Comparison of ENCODE assay signal across 19 cellular contexts in the genomic region with DNA sequence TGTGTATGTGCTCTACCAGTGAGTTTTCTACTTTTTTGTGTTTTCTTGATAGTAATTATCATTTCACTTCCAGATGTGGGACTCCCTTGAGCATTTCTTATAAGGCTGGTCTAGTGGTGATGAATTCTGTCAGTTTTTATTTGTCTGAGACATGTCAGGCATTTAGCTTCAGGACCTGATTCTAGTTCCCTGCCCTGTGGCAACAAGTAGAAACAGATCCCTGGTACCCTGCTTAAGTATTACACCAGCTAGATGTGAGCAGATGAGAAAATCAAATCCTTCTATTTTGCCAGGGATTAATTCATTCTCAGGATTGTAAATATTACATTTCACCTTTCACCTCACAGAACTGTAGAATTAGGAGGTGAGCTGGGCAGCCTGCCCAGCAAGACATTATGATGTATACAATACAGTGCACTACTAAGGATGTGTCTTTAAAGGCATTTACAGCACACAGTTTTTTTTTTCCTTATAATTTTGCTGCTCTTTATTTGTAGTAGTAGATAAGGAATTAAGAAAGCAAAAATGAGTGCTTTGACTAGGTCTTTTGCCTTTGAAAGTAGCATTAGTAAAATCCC. TPM values are rescaled to one million over a fixed set of nuclear protein-coding genes. Genes with fewer than 3 reads are reported as not detected.
DNase-seq lines count a peak whose midpoint lies in the region; ATAC-seq, FAIRE-seq and TF ChIP-seq lines count a peak whose summit lies in the region.
"Had no signal": no experiment of that assay in that cellular context is flagged by ENCODE, and none has a peak within 500 bp of the region (broad histone marks: within the 10 kb centered on the region; RNA-seq: fewer than 3 reads in every experiment).

No MANE protein-coding gene starts in this region.

- H3K9me3 ChIP-seq in HEK293 (ENCODE audit: control insufficient read depth, insufficient read depth, low read depth, low read length) (no peaks in the 10 kb centered on the region), keratinocyte (ENCODE audit: control insufficient read depth, low read depth, low read length) (no peaks in the 10 kb centered on the region), WERI-Rb-1 (ENCODE audit: severe bottlenecking) (no peaks in the 10 kb centered on the region)
- H3K9me3 ChIP-seq: upper lobe of right lung had no signal

- H3K4me1 Mint-ChIP-seq in activated CD4-positive, alpha-beta T cell treated with anti-CD3 and anti-CD28 coated beads for 36 hours = peaks cover 66% of the 10 kb centered on the region
- H3K4me1 Mint-ChIP-seq in activated T-helper 1 cell treated with anti-CD3 and anti-CD28 coated beads, Interleukin-12 subunit alpha, Interleukin-12 subunit beta, Interleukin-2, Interleukin-4 antibody, amounts not matched to agents 30 ng/mL and 10 ng/mL and 1 ng/mL, durations not matched to agents 14 hours and 24 hours and 36 hours (ENCODE audit: low read depth) = peaks cover 57% of the 10 kb centered on the region
- H3K4me1 Mint-ChIP-seq: stimulated activated naive B cell treated with anti-CD40 and anti-IgM and Interleukin-4, amounts not matched to agents 10 μg/mL and 1 μg/mL and 100 μg/mL, for 72 hours had no signal

- POLR2A ChIA-PET in activated CD4-positive, alpha-beta T cell treated with anti-CD3 and anti-CD28 coated beads for 36 hours (lab: Charles Lee) = interaction anchor here (0.6 kb wide), 1 partner anchor 13 kb away, joined by 3 read pairs; no protein-coding TSS in a partner anchor
- POLR2A ChIA-PET in HEK293 (lab: Yijun Ruan, JAX) = interaction anchor here (0.7 to 1.3 kb wide), 2 partner anchors 45 to 50 kb away, joined by 3 read pairs; a partner anchor contains a TSS

- DNase-seq in activated CD4-positive, alpha-beta T cell treated with anti-CD3 and anti-CD28 coated beads for 36 hours = no peak
- DNase-seq in activated CD4-positive, alpha-beta T cell treated with anti-CD3 and anti-CD28 coated beads for 48 hours = no peak
- no peak for DNase-seq in activated T-helper 1 cell treated with anti-CD3 and anti-CD28 coated beads, Interleukin-12 subunit alpha, Interleukin-12 subunit beta, Interleukin-2, Interleukin-4 antibody, amounts not matched to agents 30 ng/mL and 10 ng/mL and 1 ng/mL, durations not matched to agents 14 hours and 24 hours and 36 hours (ENCODE audit: low spot score)
- DNase-seq in keratinocyte (ENCODE audit: low read depth, low spot score) = no peak
- DNase-seq in NCI-H146 treated with DMSO at 0.1 percent for 48 hours (lab: John Stamatoyannopoulos, UW; ENCODE audit: unreplicated experiment) = no peak
- no peak for DNase-seq in WERI-Rb-1
- no peak for DNase-seq in effector CD8-positive, alpha-beta T cell (lab: John Stamatoyannopoulos, UW)
- DNase-seq: activated CD4-positive, CD25-positive, alpha-beta regulatory T cell treated with anti-CD3 and anti-CD28 coated beads, Interleukin-2, amount 50 U/mL, for 72 hours; activated gamma-delta T cell; GF-D8; HCEC 1CT; left ventricle myocardium superior; stimulated activated naive B cell treated with anti-CD40 and anti-IgM and Interleukin-4, amounts not matched to agents 10 μg/mL and 1 μg/mL and 100 μg/mL, for 72 hours; upper lobe of right lung had no signal

- no peak for ATAC-seq in activated CD4-positive, alpha-beta T cell treated with anti-CD3 and anti-CD28 coated beads for 36 hours
- ATAC-seq: left ventricle myocardium superior; stimulated activated naive B cell treated with anti-CD40 and anti-IgM and Interleukin-4, amounts not matched to agents 10 μg/mL and 1 μg/mL and 100 μg/mL, for 72 hours; upper lobe of right lung had no signal

- no peaks in the 10 kb centered on the region for H3K27me3 Mint-ChIP-seq in activated CD4-positive, alpha-beta T cell treated with anti-CD3 and anti-CD28 coated beads for 36 hours
- H3K27me3 Mint-ChIP-seq in activated T-helper 1 cell treated with anti-CD3 and anti-CD28 coated beads, Interleukin-12 subunit alpha, Interleukin-12 subunit beta, Interleukin-2, Interleukin-4 antibody, amounts not matched to agents 30 ng/mL and 10 ng/mL and 1 ng/mL, durations not matched to agents 14 hours and 24 hours and 36 hours (ENCODE audit: insufficient read depth) = no peaks in the 10 kb centered on the region
- H3K27me3 Mint-ChIP-seq: stimulated activated naive B cell treated with anti-CD40 and anti-IgM and Interleukin-4, amounts not matched to agents 10 μg/mL and 1 μg/mL and 100 μg/mL, for 72 hours had no signal

- no peak overlapping the region for H3K4me3 ChIP-seq in HEK293 (ENCODE audit: low read depth, low read length)
- H3K4me3 ChIP-seq in keratinocyte (ENCODE audit: control insufficient read depth in 2 of 3, extremely low read depth in 1 of 3, insufficient read depth in 2 of 3, low read depth in 1 of 3, low read length in 3 of 3) = no peak overlapping the region
- no peak overlapping the region for H3K4me3 ChIP-seq in WERI-Rb-1 (ENCODE audit: low read depth, low read length)
- H3K4me3 ChIP-seq: upper lobe of right lung had no signal

- peaks cover 50% of the 10 kb centered on the region for H3K36me3 Mint-ChIP-seq in activated CD4-positive, alpha-beta T cell treated with anti-CD3 and anti-CD28 coated beads for 36 hours (ENCODE audit: low read depth)
- H3K36me3 Mint-ChIP-seq in activated T-helper 1 cell treated with anti-CD3 and anti-CD28 coated beads, Interleukin-12 subunit alpha, Interleukin-12 subunit beta, Interleukin-2, Interleukin-4 antibody, amounts not matched to agents 30 ng/mL and 10 ng/mL and 1 ng/mL, durations not matched to agents 14 hours and 24 hours and 36 hours (ENCODE audit: low read depth) = peaks cover 34% of the 10 kb centered on the region

- TF ChIP-seq CTCF in HEK293 (tag by site-specific recombination; IDR thresholded peaks at IDR 0.05) = no peak
- TF ChIP-seq CTCF in keratinocyte (optimal IDR thresholded peaks at IDR 0.05 in 1 of 3, IDR thresholded peaks at IDR 0.05 in 1 of 3, conservative IDR thresholded peaks at IDR 0.05 in 1 of 3; ENCODE audit: extremely low read depth in 1 of 3, insufficient read depth in 2 of 3, low read length in 3 of 3) = no peak
- no peak for TF ChIP-seq CTCF in WERI-Rb-1 (IDR thresholded peaks at IDR 0.05; ENCODE audit: low read depth, low read length)

- H3K27me3 ChIP-seq in keratinocyte (ENCODE audit: control insufficient read depth, extremely low read depth, insufficient read depth, low read length) (no peaks in the 10 kb centered on the region), WERI-Rb-1 (ENCODE audit: insufficient read depth, low read depth, severe bottlenecking) (no peaks in the 10 kb centered on the region)
- H3K27me3 ChIP-seq: upper lobe of right lung had no signal

- CTCF ChIA-PET in activated CD4-positive, alpha-beta T cell treated with anti-CD3 and anti-CD28 coated beads for 36 hours (lab: Charles Lee) = interaction anchor here (0.7 to 1.1 kb wide), 4 partner anchors 9 to 119 kb away, joined by 3 to 4 read pairs (median 3); no protein-coding TSS in a partner anchor
- CTCF ChIA-PET in HEK293 (lab: Yijun Ruan, JAX) = interaction anchor here (0.6 kb wide), 1 partner anchor 118 kb away, joined by 3 read pairs; no protein-coding TSS in a partner anchor

- peak overlapping the region; percentile 93 for H3K27ac Mint-ChIP-seq in activated CD4-positive, alpha-beta T cell treated with anti-CD3 and anti-CD28 coated beads for 36 hours
- H3K27ac Mint-ChIP-seq in activated T-helper 1 cell treated with anti-CD3 and anti-CD28 coated beads, Interleukin-12 subunit alpha, Interleukin-12 subunit beta, Interleukin-2, Interleukin-4 antibody, amounts not matched to agents 30 ng/mL and 10 ng/mL and 1 ng/mL, durations not matched to agents 14 hours and 24 hours and 36 hours = peak overlapping the region; percentile 93
- H3K27ac Mint-ChIP-seq: stimulated activated naive B cell treated with anti-CD40 and anti-IgM and Interleukin-4, amounts not matched to agents 10 μg/mL and 1 μg/mL and 100 μg/mL, for 72 hours had no signal

- H3K9ac ChIP-seq in keratinocyte (ENCODE audit: control insufficient read depth, extremely low read depth, insufficient read depth, low read length) = no peak overlapping the region
- H3K9ac ChIP-seq: parathyroid adenoma had no signal

- intact Hi-C loops in activated CD4-positive, alpha-beta T cell treated with anti-CD3 and anti-CD28 coated beads for 36 hours (cut with DNase I, micrococcal nuclease) = no loop called here
- intact Hi-C loops in activated T-helper 1 cell treated with anti-CD3 and anti-CD28 coated beads, Interleukin-12 subunit alpha, Interleukin-12 subunit beta, Interleukin-2, Interleukin-4 antibody, amounts not matched to agents 30 ng/mL and 10 ng/mL and 1 ng/mL, durations not matched to agents 14 hours and 24 hours and 36 hours (cut with micrococcal nuclease) = loop anchor here (1.0 to 2.0 kb wide), 6 partner anchors 8 to 98 kb away; no protein-coding TSS in a partner anchor

- H3K27ac ChIP-seq in HEK293 (ENCODE audit: extremely low read depth, low read depth, low read length) (no peak overlapping the region), keratinocyte (ENCODE audit: control insufficient read depth, insufficient read depth, low read length) (no peak overlapping the region), WERI-Rb-1 (no peak overlapping the region)
- H3K27ac ChIP-seq: parathyroid adenoma, upper lobe of right lung had no signal

- no peaks in the 10 kb centered on the region for H3K9me1 ChIP-seq in keratinocyte (ENCODE audit: control insufficient read depth, extremely low read depth, insufficient read depth, low read length)

- peak; percentile 66 for FAIRE-seq in keratinocyte (lab: Jason Lieb, UNC)
- FAIRE-seq: A204.1, RCC 7860, small intestine had no signal

- H3K4me3 Mint-ChIP-seq in activated CD4-positive, alpha-beta T cell treated with anti-CD3 and anti-CD28 coated beads for 36 hours = peak overlapping the region; percentile 61
- peak overlapping the region; percentile 62 for H3K4me3 Mint-ChIP-seq in activated T-helper 1 cell treated with anti-CD3 and anti-CD28 coated beads, Interleukin-12 subunit alpha, Interleukin-12 subunit beta, Interleukin-2, Interleukin-4 antibody, amounts not matched to agents 30 ng/mL and 10 ng/mL and 1 ng/mL, durations not matched to agents 14 hours and 24 hours and 36 hours
- H3K4me3 Mint-ChIP-seq: stimulated activated naive B cell treated with anti-CD40 and anti-IgM and Interleukin-4, amounts not matched to agents 10 μg/mL and 1 μg/mL and 100 μg/mL, for 72 hours had no signal

- H3K4me1 ChIP-seq in HEK293 (ENCODE audit: control insufficient read depth, insufficient read depth, low read length) (peaks cover 8% of the 10 kb centered on the region), keratinocyte (ENCODE audit: control insufficient read depth, extremely low read depth, insufficient read depth, low read length) (no peaks in the 10 kb centered on the region)
- H3K4me1 ChIP-seq: parathyroid adenoma, upper lobe of right lung had no signal

- dilution Hi-C loops in keratinocyte (cut with MboI; ENCODE audit: extremely low pct_ligation_motif_present, low sequenced_read_pairs) = loop anchor here (25.0 kb wide), 1 partner anchor 89 kb away; a partner anchor contains a TSS

- H3K36me3 ChIP-seq in HEK293 (ENCODE audit: control insufficient read depth in 2 of 2, insufficient read depth in 1 of 2, low read length in 2 of 2) (peaks cover 0 to 3% of the 10 kb centered on the region in 2 experiments; a peak in 1 of 3 replicates), keratinocyte (ENCODE audit: control insufficient read depth in 2 of 2, extremely low read depth in 1 of 2, insufficient read depth in 2 of 2, low read length in 2 of 2) (no peaks in the 10 kb centered on the region), WERI-Rb-1 (no peaks in the 10 kb centered on the region)
- H3K36me3 ChIP-seq: upper lobe of right lung had no signal

- H4K20me1 ChIP-seq in keratinocyte (ENCODE audit: control insufficient read depth, extremely low read depth, insufficient read depth, low read length) = no peaks in the 10 kb centered on the region

- H3K4me2 ChIP-seq in keratinocyte (ENCODE audit: control insufficient read depth, extremely low read depth, insufficient read depth, low read depth, low read length) = no peak overlapping the region

- no peak overlapping the region for H2AFZ ChIP-seq in keratinocyte (ENCODE audit: control insufficient read depth, low read length)
- H2AFZ ChIP-seq: parathyroid adenoma had no signal

- peaks cover 3% of the 10 kb centered on the region for H3K9me3 Mint-ChIP-seq in activated CD4-positive, alpha-beta T cell treated with anti-CD3 and anti-CD28 coated beads for 36 hours (ENCODE audit: low read depth)
- H3K9me3 Mint-ChIP-seq in activated T-helper 1 cell treated with anti-CD3 and anti-CD28 coated beads, Interleukin-12 subunit alpha, Interleukin-12 subunit beta, Interleukin-2, Interleukin-4 antibody, amounts not matched to agents 30 ng/mL and 10 ng/mL and 1 ng/mL, durations not matched to agents 14 hours and 24 hours and 36 hours = no peaks in the 10 kb centered on the region

- H3K79me2 ChIP-seq in keratinocyte (ENCODE audit: control insufficient read depth, insufficient read depth, low read length) = no peaks in the 10 kb centered on the region

RNA-seq across cellular contexts. Expression of a gene that starts 35.1 kb away (rescaled TPM):
- 10 to 100 TPM; 56.0 to 57.8 TPM for total RNA-seq in activated CD4-positive, alpha-beta T cell treated with anti-CD3 and anti-CD28 coated beads for 36 hours
- total RNA-seq in activated T-helper 1 cell treated with anti-CD3 and anti-CD28 coated beads, Interleukin-12 subunit alpha, Interleukin-12 subunit beta, Interleukin-2, Interleukin-4 antibody, amounts not matched to agents 30 ng/mL and 10 ng/mL and 1 ng/mL, durations not matched to agents 14 hours and 24 hours and 36 hours = 77.0 and 78.4 TPM in 2 replicates
- polyA plus RNA-seq in keratinocyte = 1.2 to 1.5 TPM (median 1.2 TPM) in 3 replicates
- not detected for polyA plus RNA-seq in keratinocyte (2011; ENCODE audit: low read depth)
- 0.68 and 0.85 TPM in 2 replicates for polyA plus RNA-seq in keratinocyte (2011; cell fraction: cytosol; rRNA removed)
- polyA plus RNA-seq in keratinocyte (2011; cell fraction: nucleus; rRNA removed) = 0.52 and 0.76 TPM in 2 replicates
- polyA plus RNA-seq in keratinocyte (2012; ENCODE audit: low replicate concordance) = 0.14 and 1.00 TPM in 2 replicates
- 0.56 to 3.0 TPM (median 2.0 TPM) in 3 replicates for polyA minus RNA-seq in keratinocyte
- 0.77 TPM for polyA minus RNA-seq in keratinocyte (2011; cell fraction: cytosol; rRNA and poly(A)+ RNA removed)
- polyA minus RNA-seq in keratinocyte (2011; cell fraction: nucleus; rRNA and poly(A)+ RNA removed) = 0.74 TPM in 1 of 2 replicates, not detected in the other

RNA-seq across cellular contexts. Expression of a gene that starts 50.2 kb away (rescaled TPM):
- 100 to 1,000 TPM; 194 to 309 TPM for total RNA-seq in activated CD4-positive, alpha-beta T cell treated with anti-CD3 and anti-CD28 coated beads for 36 hours
- 417 and 422 TPM in 2 replicates for total RNA-seq in activated T-helper 1 cell treated with anti-CD3 and anti-CD28 coated beads, Interleukin-12 subunit alpha, Interleukin-12 subunit beta, Interleukin-2, Interleukin-4 antibody, amounts not matched to agents 30 ng/mL and 10 ng/mL and 1 ng/mL, durations not matched to agents 14 hours and 24 hours and 36 hours
- polyA plus RNA-seq in keratinocyte = 193 to 316 TPM (median 229 TPM) in 3 replicates
- 70.5 TPM for polyA plus RNA-seq in keratinocyte (2011; ENCODE audit: low read depth)
- 126 and 150 TPM in 2 replicates for polyA plus RNA-seq in keratinocyte (2011; cell fraction: cytosol; rRNA removed)
- 166 and 255 TPM in 2 replicates for polyA plus RNA-seq in keratinocyte (2011; cell fraction: nucleus; rRNA removed)
- 72.0 and 168 TPM in 2 replicates for polyA plus RNA-seq in keratinocyte (2012; ENCODE audit: low replicate concordance)
- 87.9 to 182 TPM (median 109 TPM) in 3 replicates for polyA minus RNA-seq in keratinocyte
- polyA minus RNA-seq in keratinocyte (2011; cell fraction: cytosol; rRNA and poly(A)+ RNA removed) = 75.2 TPM
- 42.4 and 62.1 TPM in 2 replicates for polyA minus RNA-seq in keratinocyte (2011; cell fraction: nucleus; rRNA and poly(A)+ RNA removed)
